Comparison of ENCODE assay signal across 10 cellular contexts in the genomic region with DNA sequence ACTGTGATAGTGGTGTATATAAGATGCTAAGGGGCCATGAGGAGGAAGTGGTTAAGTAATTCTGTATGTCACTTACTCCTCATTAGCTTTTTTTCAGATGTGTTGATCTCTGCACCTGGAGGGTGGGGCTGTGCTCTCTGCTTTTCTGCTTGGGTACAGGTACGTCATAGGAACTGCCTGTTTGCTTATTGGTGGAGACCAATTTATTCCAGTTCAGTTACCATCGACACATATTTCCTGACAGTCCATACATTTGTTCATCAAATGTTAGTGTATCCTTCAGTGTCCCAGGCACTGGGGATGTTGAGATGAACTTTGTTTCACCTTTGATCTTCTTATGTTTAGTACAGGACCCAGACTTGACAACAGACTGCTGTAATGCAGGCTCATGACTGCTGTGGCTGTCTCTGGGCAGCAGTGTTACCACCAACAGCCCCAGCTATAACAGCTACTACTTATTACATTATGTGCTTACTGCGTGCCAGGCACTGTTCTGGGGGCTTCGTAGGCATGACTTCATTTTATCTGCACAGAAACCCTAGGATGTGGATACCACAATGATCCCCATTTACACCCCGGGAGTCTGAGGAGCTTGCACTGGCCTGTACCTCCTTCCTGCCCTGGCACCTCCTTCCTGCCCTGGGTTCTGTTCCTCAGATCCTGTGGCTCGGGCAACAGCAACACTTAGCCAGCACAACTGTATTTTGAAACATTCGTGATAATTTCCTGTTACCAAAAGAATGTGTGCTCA.
DNase-seq lines count a peak whose midpoint lies in the region; ATAC-seq, FAIRE-seq and TF ChIP-seq lines count a peak whose summit lies in the region.
"Had no signal": no experiment of that assay in that cellular context is flagged by ENCODE, and none has a peak within 500 bp of the region (broad histone marks: within the 10 kb centered on the region; RNA-seq: fewer than 3 reads in every experiment).

No MANE protein-coding gene starts in this region.

- H3K27ac Mint-ChIP-seq in naive thymus-derived CD8-positive, alpha-beta T cell, result peak overlapping the region; percentile 92 to 100 (median 98)

- POLR2A ChIA-PET in naive thymus-derived CD8-positive, alpha-beta T cell (lab: Charles Lee), result interaction anchor here (0.7 to 2.7 kb wide), 6 partner anchors 9 to 234 kb away, joined by 3 to 28 read pairs (median 4); a partner anchor contains a TSS
- POLR2A ChIA-PET in RWPE1 (lab: Yijun Ruan, JAX; ENCODE audit: low non-redundant PET), result no interaction called here

- H3K27me3 Mint-ChIP-seq in naive thymus-derived CD8-positive, alpha-beta T cell, result no peaks in the 10 kb centered on the region

- TF ChIP-seq CTCF in RWPE1 (conservative IDR thresholded peaks at IDR 0.05; ENCODE audit: low read depth), result no peak

- H3K4me3 Mint-ChIP-seq in naive thymus-derived CD8-positive, alpha-beta T cell, result peak overlapping the region; percentile 50 to 89 (median 76)

- peak; percentile 88 for ATAC-seq in naive thymus-derived CD8-positive, alpha-beta T cell
- ATAC-seq in HG03469 (IDR thresholded peaks at IDR 0.05; ENCODE audit: unreplicated experiment) (no peak), GM18907 (IDR thresholded peaks at IDR 0.05; ENCODE audit: unreplicated experiment) (no peak)

- H3K27ac ChIP-seq in RWPE1, result no peak overlapping the region
- H3K27ac ChIP-seq: epithelial cell of prostate had no signal

- FAIRE-seq in GM18507 (lab: Jason Lieb, UNC), result peak; percentile 33

- peaks cover 13 to 39% (median 34%) of the 10 kb centered on the region in 4 donors for H3K4me1 Mint-ChIP-seq in naive thymus-derived CD8-positive, alpha-beta T cell

- CTCF ChIA-PET in RWPE1 (lab: Yijun Ruan, JAX), result interaction anchor here (0.6 kb wide), 4 partner anchors 29 to 864 kb away, joined by 3 to 4 read pairs (median 3); no protein-coding TSS in a partner anchor

- H3K36me3 Mint-ChIP-seq in naive thymus-derived CD8-positive, alpha-beta T cell, result peaks cover 0 to 3% (median 0%) of the 10 kb centered on the region in 3 donors

- H3K9me3 Mint-ChIP-seq in naive thymus-derived CD8-positive, alpha-beta T cell, result peaks cover 0 to 8% (median 1%) of the 10 kb centered on the region in 9 donors

- DNase-seq in GM18507 (ENCODE audit: extremely low spot score, insufficient read length, low read depth) (no peak), Kasumi-1 (lab: John Stamatoyannopoulos, UW) (peak; percentile 73 to 75), activated T-cell treated with anti-CD3 and anti-CD28 coated beads for 24 hours (ENCODE audit: low read depth) (peak; percentile 3), SIG-M5 treated with dmso at 0.1 percent for 504 hours (lab: John Stamatoyannopoulos, UW; ENCODE audit: unreplicated experiment) (no peak), RWPE1 (ENCODE audit: low spot score) (no peak)
- DNase-seq in naive thymus-derived CD8-positive, alpha-beta T cell, result peak; percentile 26 to 89 (median 76)
- DNase-seq: SW 1271 had no signal

Comparison
In these comparisons a context has a peak if more than half of its experiments do, and no peak if none do; other contexts are left out.
1. DNase-seq: peak in Kasumi-1 (2 of 2), activated T-cell treated with anti-CD3 and anti-CD28 coated beads for 24 hours (single experiment) and naive thymus-derived CD8-positive, alpha-beta T cell (10 of 10); none in GM18507 (single experiment), SIG-M5 treated with dmso at 0.1 percent for 504 hours (single experiment) and RWPE1 (single experiment).
2. ATAC-seq: peak in naive thymus-derived CD8-positive, alpha-beta T cell (2 of 2); none in HG03469 (single experiment) and GM18907 (single experiment).